Comparison of ENCODE assay signal across 1 cellular context in genomic region chr3:20645340-20645739, GRCh38.
TF ChIP-seq lines count a peak whose summit lies in the region.

No MANE protein-coding gene starts in this region.

TF ChIP-seq in IMR-90, 13 proteins besides CTCF, POLR2A, EP300 and RAD21 (continued from another document):
- no peak for TF ChIP-seq BHLHE40 (IDR thresholded peaks at IDR 0.05; ENCODE audit: low read depth, low read length)
- no peak for TF ChIP-seq NFE2L2 (IDR thresholded peaks at IDR 0.05; ENCODE audit: low read depth, low read length)
- no peak for TF ChIP-seq RFX5 (IDR thresholded peaks at IDR 0.05; ENCODE audit: low read depth, low read length)
- TF ChIP-seq USF2 (IDR thresholded peaks at IDR 0.05; ENCODE audit: low read depth, low read length), result no peak
- no peak for TF ChIP-seq RCOR1 (IDR thresholded peaks at IDR 0.05; ENCODE audit: insufficient replicate concordance, low read length)
- TF ChIP-seq SMC3 (IDR thresholded peaks at IDR 0.05; ENCODE audit: low read depth, low read length), result no peak
- no peak for TF ChIP-seq FOS (IDR thresholded peaks at IDR 0.05; ENCODE audit: low read depth, low read length)
- TF ChIP-seq MAZ (IDR thresholded peaks at IDR 0.05; ENCODE audit: borderline replicate concordance, low read depth, low read length), result no peak
- no peak for TF ChIP-seq MXI1 (IDR thresholded peaks at IDR 0.05; ENCODE audit: borderline replicate concordance, low read depth, low read length)
- TF ChIP-seq ELK1 (IDR thresholded peaks at IDR 0.05; ENCODE audit: borderline replicate concordance, low read depth, low read length), result no peak
- no peak for TF ChIP-seq CHD1 (IDR thresholded peaks at IDR 0.05; ENCODE audit: low read depth, low read length)
